In genomic region chr7:142782922-142783900, GRCh38 we compare ENCODE assay signal across 8 cellular contexts. TPM values are rescaled to one million over a fixed set of nuclear protein-coding genes. Genes with fewer than 3 reads are reported as not detected.
DNase-seq lines count a peak whose midpoint lies in the region; ATAC-seq, FAIRE-seq and TF ChIP-seq lines count a peak whose summit lies in the region.

No MANE protein-coding gene starts in this region.

- DNase-seq in NCI-H226 (peak; percentile 63), activated B cell treated with CpG ODN at 0.5 μM for 24 hours (peak; percentile 71), kidney (peak; percentile 92)
- peak in 1 of 2 donors; percentile 59 for DNase-seq in central memory CD8-positive, alpha-beta T cell (ENCODE audit: low spot score in 2 of 2)
- DNase-seq in stimulated activated CD4-positive, alpha-beta T cell treated with anti-CD3 and anti-CD28 coated beads, Interleukin-1b, Interleukin-23, amount 100 ng/mL, for 4 hours (ENCODE audit: low read depth in 2 of 2) = peak; percentile 64 to 67

- H3K4me1 Mint-ChIP-seq in activated B cell treated with CpG ODN at 0.5 μM for 24 hours = peaks cover 34% of the 10 kb centered on the region
- peaks cover 9% of the 10 kb centered on the region for H3K4me1 Mint-ChIP-seq in central memory CD8-positive, alpha-beta T cell

- H3K9me3 ChIP-seq in kidney (ENCODE audit: control insufficient read depth in 1 of 2, low read length in 2 of 2) = no peaks in the 10 kb centered on the region

- no peaks in the 10 kb centered on the region for H3K36me3 ChIP-seq in kidney (ENCODE audit: control insufficient read depth in 1 of 2, insufficient read depth in 2 of 2, low read length in 2 of 2)

- no peaks in the 10 kb centered on the region for H3K36me3 Mint-ChIP-seq in activated B cell treated with CpG ODN at 0.5 μM for 24 hours (ENCODE audit: low read depth)
- H3K36me3 Mint-ChIP-seq in central memory CD8-positive, alpha-beta T cell (ENCODE audit: insufficient read depth) = peaks cover 31% of the 10 kb centered on the region

- TF ChIP-seq CTCF in C4-2B (conservative IDR thresholded peaks at IDR 0.05) (peak; percentile 98), activated B cell treated with CpG ODN at 0.5 μM for 24 hours (IDR thresholded peaks at IDR 0.05) (peak; percentile 27), kidney (IDR thresholded peaks at IDR 0.05; ENCODE audit: borderline replicate concordance, extremely low read depth, insufficient read depth) (peak; percentile 98)

- peak overlapping the region in 1 of 2 donors; percentile 58 for H3K4me3 ChIP-seq in kidney (ENCODE audit: low read length in 2 of 2)

- H3K4me1 ChIP-seq in kidney (ENCODE audit: control insufficient read depth in 1 of 2, insufficient read depth in 1 of 2, low read depth in 1 of 2, low read length in 2 of 2) = no peaks in the 10 kb centered on the region

- no peaks in the 10 kb centered on the region for H3K27me3 Mint-ChIP-seq in activated B cell treated with CpG ODN at 0.5 μM for 24 hours
- no peaks in the 10 kb centered on the region for H3K27me3 Mint-ChIP-seq in central memory CD8-positive, alpha-beta T cell

- FAIRE-seq in kidney (lab: Jason Lieb, UNC) = no peak

- intact Hi-C loops in activated B cell treated with CpG ODN at 0.5 μM for 24 hours (cut with micrococcal nuclease) = loop anchor here (1.0 kb wide), 11 partner anchors 12 to 220 kb away; no protein-coding TSS in a partner anchor
- intact Hi-C loops in kidney (cut with DNase I) = no loop called here

- CTCF ChIA-PET in activated B cell treated with CpG ODN at 0.5 μM for 24 hours (lab: Charles Lee) = interaction anchor here (0.7 to 21.3 kb wide), 39 partner anchors 9 to 432 kb away, joined by 3 to 571 read pairs (median 5); partner anchors contain the start of genes EPHB6 and PRSS2

- POLR2A ChIA-PET in activated B cell treated with CpG ODN at 0.5 μM for 24 hours (lab: Charles Lee) = interaction anchor here (0.7 to 20.4 kb wide), 20 partner anchors 9 to 1699 kb away, joined by 3 to 1916 read pairs (median 6); partner anchors contain the start of genes EPHB6 and PRSS2

- no peak overlapping the region for H3K9ac ChIP-seq in kidney (ENCODE audit: low read length in 2 of 2)

- peak overlapping the region; percentile 86 for H3K4me3 Mint-ChIP-seq in activated B cell treated with CpG ODN at 0.5 μM for 24 hours
- peak overlapping the region; percentile 73 for H3K4me3 Mint-ChIP-seq in central memory CD8-positive, alpha-beta T cell

- ATAC-seq in GM19324 (IDR thresholded peaks at IDR 0.05; ENCODE audit: low FRiP score, unreplicated experiment) (peak; percentile 88), HG03378 (IDR thresholded peaks at IDR 0.05; ENCODE audit: unreplicated experiment) (peak; percentile 92), activated B cell treated with CpG ODN at 0.5 μM for 24 hours (ENCODE audit: low read depth) (peak; percentile 91)
- ATAC-seq in central memory CD8-positive, alpha-beta T cell (replicated peaks; ENCODE audit: extremely low read depth, poor library complexity, severe bottlenecking) = peak; percentile 26

- H3K9me3 Mint-ChIP-seq in activated B cell treated with CpG ODN at 0.5 μM for 24 hours = no peaks in the 10 kb centered on the region
- H3K9me3 Mint-ChIP-seq in central memory CD8-positive, alpha-beta T cell = no peaks in the 10 kb centered on the region

- H3K27ac Mint-ChIP-seq in activated B cell treated with CpG ODN at 0.5 μM for 24 hours = peak overlapping the region; percentile 91
- peak overlapping the region; percentile 29 for H3K27ac Mint-ChIP-seq in central memory CD8-positive, alpha-beta T cell (ENCODE audit: low read depth)

- no peak overlapping the region for H3K27ac ChIP-seq in C4-2B
- no peak overlapping the region for H3K27ac ChIP-seq in kidney (ENCODE audit: low read depth in 2 of 2, low read length in 2 of 2)

RNA-seq across cellular contexts. Expression of gene PRSS2, which starts 12.4 kb away (rescaled TPM):
- total RNA-seq in activated B cell treated with CpG ODN at 0.5 μM for 24 hours = not detected in 2 replicates
- total RNA-seq in kidney = not detected
- not detected for polyA plus RNA-seq in kidney (ENCODE audit: insufficient read depth, low read depth, low replicate concordance)

RNA-seq across cellular contexts. Expression of gene PRSS1, which starts 33.9 kb away (rescaled TPM):
- total RNA-seq in activated B cell treated with CpG ODN at 0.5 μM for 24 hours = not detected in 2 replicates
- not detected for total RNA-seq in kidney
- polyA plus RNA-seq in kidney (ENCODE audit: insufficient read depth, low read depth, low replicate concordance) = not detected

Comparison
In these comparisons a context has a peak if more than half of its experiments do, and no peak if none do; other contexts are left out.
1. CTCF ChIP-seq: peak in every context shown above with its lines; median percentile 98 in C4-2B; 98 in kidney; 27 in activated B cell treated with CpG ODN at 0.5 μM for 24 hours.
2. ATAC-seq: peak in every context shown above with its lines; median percentile 92 in HG03378; 91 in activated B cell treated with CpG ODN at 0.5 μM for 24 hours; 88 in GM19324; 26 in central memory CD8-positive, alpha-beta T cell.